ENCODE assay signal across 19 cellular contexts in the genomic region with DNA sequence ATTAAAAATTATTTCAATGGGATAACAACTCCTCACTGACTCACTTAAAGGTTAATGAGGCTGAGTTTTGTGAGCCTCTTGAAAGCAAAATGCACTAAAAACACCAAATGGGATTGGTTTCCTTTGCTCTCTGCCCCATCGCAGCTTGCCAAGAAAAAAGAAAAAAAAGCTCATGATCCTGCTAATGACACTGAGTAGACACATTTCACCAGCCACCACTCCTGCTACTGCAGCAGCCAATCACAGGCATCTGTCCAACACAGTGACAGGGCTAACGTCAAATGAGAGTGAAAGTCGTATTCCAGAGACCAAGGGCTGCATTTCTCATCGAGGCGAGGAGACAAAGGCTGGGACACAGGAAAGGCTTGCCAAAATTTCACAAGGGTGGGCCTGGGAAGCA. TPM values are rescaled to one million over a fixed set of nuclear protein-coding genes. Genes with fewer than 3 reads are reported as not detected.
DNase-seq lines count a peak whose midpoint lies in the region; ATAC-seq, FAIRE-seq and TF ChIP-seq lines count a peak whose summit lies in the region.
"Had no signal": no experiment of that assay in that cellular context is flagged by ENCODE, and none has a peak within 500 bp of the region (broad histone marks: within the 10 kb centered on the region; RNA-seq: fewer than 3 reads in every experiment).

No MANE protein-coding gene starts in this region.

- CTCF ChIA-PET in HCT116 (lab: Charles Lee): interaction anchor here (2.4 kb wide), 1 partner anchor 233 kb away, joined by 11 read pairs; no protein-coding TSS in a partner anchor

- FAIRE-seq in kidney (lab: Jason Lieb, UNC): no peak

- POLR2A ChIA-PET in HCT116 (lab: Charles Lee): no interaction called here

- no peaks in the 10 kb centered on the region for H3K36me3 ChIP-seq in HCT116 (ENCODE audit: control insufficient read depth in 1 of 2, insufficient read depth in 2 of 2, low read length in 2 of 2)
- peaks cover 11% of the 10 kb centered on the region for H3K36me3 ChIP-seq in RWPE2 (ENCODE audit: low read depth)
- no peaks in the 10 kb centered on the region for H3K36me3 ChIP-seq in kidney (ENCODE audit: control insufficient read depth in 1 of 2, insufficient read depth in 2 of 2, low read length in 2 of 2)
- no peaks in the 10 kb centered on the region for H3K36me3 ChIP-seq in skeletal muscle tissue (ENCODE audit: control insufficient read depth in 3 of 3, insufficient read depth in 3 of 3, low read length in 3 of 3)
- H3K36me3 ChIP-seq: ascending aorta, SJSA1 had no signal

- no peak for TF ChIP-seq POLR2A in HCT116 (IDR thresholded peaks at IDR 0.05; ENCODE audit: borderline replicate concordance, extremely low read depth, insufficient read depth, insufficient read length)

- peak overlapping the region; percentile 55 for H3K4me2 ChIP-seq in HCT116 (ENCODE audit: low read length)
- H3K4me2 ChIP-seq: KMS-11 had no signal

- BruUV-seq in HCT116 (replicated peaks; lab: Mats Ljungman, UMichigan): no TSS peak

- H3K9me2 ChIP-seq in HCT116 (ENCODE audit: insufficient read depth): no peaks in the 10 kb centered on the region

- TF ChIP-seq CTCF in HCT116 (IDR thresholded peaks at IDR 0.05 in 2 of 3, conservative IDR thresholded peaks at IDR 0.05 in 1 of 3; ENCODE audit: borderline replicate concordance in 1 of 3, insufficient read depth in 1 of 3, low read depth in 2 of 3, low read length in 2 of 3) (no peak), RWPE2 (IDR thresholded peaks at IDR 0.05; ENCODE audit: poor library complexity, severe bottlenecking) (no peak), kidney (IDR thresholded peaks at IDR 0.05; ENCODE audit: borderline replicate concordance, extremely low read depth, insufficient read depth) (no peak)

- intact Hi-C loops in HCT116 (cut with micrococcal nuclease) (no loop called here), kidney (cut with DNase I) (no loop called here)

- H3K27ac ChIP-seq in HCT116 (ENCODE audit: low read depth, low read length): peak overlapping the region; percentile 22; the same call in 1 of the 2 replicates
- H3K27ac ChIP-seq in RWPE2 (ENCODE audit: poor library complexity, severe bottlenecking): peak overlapping the region; percentile 19
- peak overlapping the region; percentile 32 to 40 for H3K27ac ChIP-seq in kidney (ENCODE audit: low read depth in 2 of 2, low read length in 2 of 2)
- no peak overlapping the region for H3K27ac ChIP-seq in skeletal muscle tissue (ENCODE audit: low read depth, low read length)
- H3K27ac ChIP-seq: KMS-11, SJSA1 had no signal

- TF ChIP-seq RAD21 in HCT116 (IDR thresholded peaks at IDR 0.05; ENCODE audit: low read depth): no peak

- RAD21 ChIA-PET in HCT116 (lab: Charles Lee; ENCODE audit: low non-redundant PET in 1 of 2, low total read pairs in 2 of 2, uncharacterized antibody in 2 of 2, unreplicated experiment in 2 of 2): interaction anchor here in 1 of 2 experiments (0.7 kb wide), 1 partner anchor 50 kb away, joined by 3 read pairs; no protein-coding TSS in a partner anchor

- no peak overlapping the region for H3K4me3 ChIP-seq in HCT116 (replicated peaks in 1 of 2; ENCODE audit: low read depth in 1 of 2, low read length in 2 of 2)
- no peak overlapping the region for H3K4me3 ChIP-seq in RWPE2 (ENCODE audit: severe bottlenecking)
- peak overlapping the region; percentile 5 to 19 for H3K4me3 ChIP-seq in kidney (ENCODE audit: low read length in 2 of 2)
- peak overlapping the region; percentile 20 to 33 (median 31) for H3K4me3 ChIP-seq in skeletal muscle tissue (ENCODE audit: low read length in 3 of 3)
- H3K4me3 ChIP-seq: ascending aorta, SJSA1 had no signal

- H3K9me3 ChIP-seq in HCT116 (ENCODE audit: control insufficient read depth in 1 of 2, insufficient read depth in 1 of 2, low read depth in 1 of 2, low read length in 2 of 2) (no peaks in the 10 kb centered on the region), RWPE2 (ENCODE audit: severe bottlenecking) (no peaks in the 10 kb centered on the region), kidney (ENCODE audit: control insufficient read depth in 1 of 2, low read length in 2 of 2) (no peaks in the 10 kb centered on the region), skeletal muscle tissue (ENCODE audit: control insufficient read depth in 3 of 3, low read length in 3 of 3) (no peaks in the 10 kb centered on the region)
- H3K9me3 ChIP-seq: ascending aorta, SJSA1 had no signal

- 0 out of 2 replicates have a peak overlapping the region, but pooled peaks have one; percentile 2 for H3K9ac ChIP-seq in HCT116 (ENCODE audit: low read length)
- H3K9ac ChIP-seq in kidney (ENCODE audit: low read length in 2 of 2): peak overlapping the region in 1 of 2 donors; percentile 13
- H3K9ac ChIP-seq in skeletal muscle tissue (ENCODE audit: low read depth in 1 of 3, low read length in 3 of 3): peak overlapping the region in 1 of 3 donors; percentile 63
- H3K9ac ChIP-seq: KMS-11 had no signal

- DNase-seq in HCT116 (ENCODE audit: low read depth, low spot score) (no peak), RWPE2 (ENCODE audit: low spot score) (no peak), kidney (no peak), hippocampal formation (lab: John Stamatoyannopoulos, UW) (no peak), AML-193 (lab: John Stamatoyannopoulos, UW) (no peak)
- no peak for DNase-seq in activated CD8-positive, alpha-beta memory T cell treated with anti-CD3 and anti-CD28 coated beads, Interleukin-2, amount 50 U/mL, for 48 hours
- DNase-seq: activated CD4-positive, alpha-beta memory T cell treated with anti-CD3 and anti-CD28 coated beads, Interleukin-2, amount 10 ng/mL, durations not matched to agents 7 days and 5 days; activated effector memory CD4-positive, alpha-beta T cell treated with Interleukin-2 at 50 U/mL for 16 hours; islet precursor cell; naive thymus-derived CD8-positive, alpha-beta T cell; NCI-H1694; NCI-H748 treated with DMSO at 0.1 percent for 48 hours; stimulated activated CD4-positive, alpha-beta T cell treated with anti-CD3 and anti-CD28 coated beads, Interleukin-4, amount 100 ng/mL, for 4 hours had no signal

- H3K79me2 ChIP-seq in HCT116 (ENCODE audit: insufficient read depth, low read length): peaks cover 98% of the 10 kb centered on the region

- no peaks in the 10 kb centered on the region for H3K27me3 ChIP-seq in HCT116 (ENCODE audit: insufficient read depth, low read length)
- H3K27me3 ChIP-seq in RWPE2 (ENCODE audit: insufficient read depth, poor library complexity, severe bottlenecking): no peaks in the 10 kb centered on the region
- H3K27me3 ChIP-seq in skeletal muscle tissue (ENCODE audit: control insufficient read depth in 3 of 3, insufficient read depth in 3 of 3, low read length in 3 of 3): peaks cover 0 to 9% (median 0%) of the 10 kb centered on the region in 3 donors
- H3K27me3 ChIP-seq: ascending aorta, SJSA1 had no signal

- ATAC-seq in HCT116: peak; percentile 33; the same call in 1 of the 2 replicates
- no peak for ATAC-seq in RWPE2 (ENCODE audit: low read depth)
- ATAC-seq in HG03280 (IDR thresholded peaks at IDR 0.05; ENCODE audit: unreplicated experiment): no peak
- ATAC-seq: naive thymus-derived CD8-positive, alpha-beta T cell; stimulated activated effector memory CD8-positive, alpha-beta T cell treated with anti-CD3 and anti-CD28 coated beads, Interleukin-12 subunit alpha, Interleukin-12 subunit beta, amount 100 ng/mL, for 72 hours had no signal

- H3K4me1 ChIP-seq in HCT116 (ENCODE audit: control insufficient read depth in 1 of 2, insufficient read depth in 2 of 2, low read length in 2 of 2): peaks cover 56 to 81% of the 10 kb centered on the region in 2 experiments
- peaks cover 45% of the 10 kb centered on the region for H3K4me1 ChIP-seq in RWPE2 (ENCODE audit: insufficient read depth, poor library complexity, severe bottlenecking)
- H3K4me1 ChIP-seq in kidney (ENCODE audit: control insufficient read depth in 1 of 2, insufficient read depth in 1 of 2, low read depth in 1 of 2, low read length in 2 of 2): peaks cover 7 to 23% of the 10 kb centered on the region in 2 donors
- H3K4me1 ChIP-seq in skeletal muscle tissue (ENCODE audit: control insufficient read depth in 3 of 3, insufficient read depth in 3 of 3, low read length in 3 of 3): peaks cover 28 to 48% (median 32%) of the 10 kb centered on the region in 3 donors

- H2AFZ ChIP-seq in HCT116 (ENCODE audit: low read depth, low read length, poor library complexity, severe bottlenecking): no peak overlapping the region

- H4K20me1 ChIP-seq in HCT116 (ENCODE audit: insufficient read depth): no peaks in the 10 kb centered on the region

TF ChIP-seq in HCT116, 20 proteins besides CTCF, POLR2A, EP300 and RAD21:
- TF ChIP-seq CBX3 (IDR thresholded peaks at IDR 0.05; ENCODE audit: low read depth): no peak
- no peak for TF ChIP-seq TCF7L2 (IDR thresholded peaks at IDR 0.05; ENCODE audit: borderline replicate concordance, extremely low read depth, insufficient read depth, insufficient read length)
- no peak for TF ChIP-seq JUND (IDR thresholded peaks at IDR 0.05)
- no peak for TF ChIP-seq CEBPB (IDR thresholded peaks at IDR 0.05; ENCODE audit: low read depth)
- TF ChIP-seq, protein P1, sequence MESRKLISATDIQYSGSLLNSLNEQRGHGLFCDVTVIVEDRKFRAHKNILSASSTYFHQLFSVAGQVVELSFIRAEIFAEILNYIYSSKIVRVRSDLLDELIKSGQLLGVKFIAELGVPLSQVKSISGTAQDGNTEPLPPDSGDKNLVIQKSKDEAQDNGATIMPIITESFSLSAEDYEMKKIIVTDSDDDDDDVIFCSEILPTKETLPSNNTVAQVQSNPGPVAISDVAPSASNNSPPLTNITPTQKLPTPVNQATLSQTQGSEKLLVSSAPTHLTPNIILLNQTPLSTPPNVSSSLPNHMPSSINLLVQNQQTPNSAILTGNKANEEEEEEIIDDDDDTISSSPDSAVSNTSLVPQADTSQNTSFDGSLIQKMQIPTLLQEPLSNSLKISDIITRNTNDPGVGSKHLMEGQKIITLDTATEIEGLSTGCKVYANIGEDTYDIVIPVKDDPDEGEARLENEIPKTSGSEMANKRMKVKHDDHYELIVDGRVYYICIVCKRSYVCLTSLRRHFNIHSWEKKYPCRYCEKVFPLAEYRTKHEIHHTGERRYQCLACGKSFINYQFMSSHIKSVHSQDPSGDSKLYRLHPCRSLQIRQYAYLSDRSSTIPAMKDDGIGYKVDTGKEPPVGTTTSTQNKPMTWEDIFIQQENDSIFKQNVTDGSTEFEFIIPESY (IDR thresholded peaks at IDR 0.05; ENCODE audit: extremely low read depth, insufficient replicate concordance, low read length): no peak
- no peak for TF ChIP-seq ELF1 (IDR thresholded peaks at IDR 0.05; ENCODE audit: borderline replicate concordance, low read depth)

RNA-seq across cellular contexts. Expression of a gene that starts 5.2 kb away (rescaled TPM):
- total RNA-seq in HCT116 (2021; ENCODE audit: unreplicated experiment) (72.5 TPM), kidney (65.6 TPM), skeletal muscle tissue (41.2 TPM)
- 33.6 and 40.7 TPM in 2 replicates for polyA plus RNA-seq in HCT116 (2012)
- polyA plus RNA-seq in kidney (ENCODE audit: insufficient read depth, low read depth, low replicate concordance): 13.4 TPM
- polyA plus RNA-seq: naive thymus-derived CD8-positive, alpha-beta T cell had no signal

RNA-seq across cellular contexts. Expression of a gene that starts 47.5 kb away (rescaled TPM):
- total RNA-seq in HCT116 (2021; ENCODE audit: unreplicated experiment): 0.54 TPM
- not detected in 2 replicates for polyA plus RNA-seq in HCT116 (2012)
- total RNA-seq in kidney: 35.8 TPM
- polyA plus RNA-seq in kidney (ENCODE audit: insufficient read depth, low read depth, low replicate concordance): 353 TPM
- 12.5 TPM for total RNA-seq in skeletal muscle tissue
- total RNA-seq: activated CD4-positive, alpha-beta memory T cell treated with anti-CD3 and anti-CD28 coated beads, Interleukin-2, amount 10 ng/mL, durations not matched to agents 7 days and 5 days had no signal
- polyA plus RNA-seq: naive thymus-derived CD8-positive, alpha-beta T cell had no signal

Comparison
In these comparisons a context has a peak if more than half of its experiments do, and no peak if none do; other contexts are left out.
1. H3K4me3 ChIP-seq: peak in kidney (2 of 2) and skeletal muscle tissue (3 of 3); none in HCT116 (0 of 2) and RWPE2 (single experiment).